15 cellular contexts compared by ENCODE assay signal in the genomic region with DNA sequence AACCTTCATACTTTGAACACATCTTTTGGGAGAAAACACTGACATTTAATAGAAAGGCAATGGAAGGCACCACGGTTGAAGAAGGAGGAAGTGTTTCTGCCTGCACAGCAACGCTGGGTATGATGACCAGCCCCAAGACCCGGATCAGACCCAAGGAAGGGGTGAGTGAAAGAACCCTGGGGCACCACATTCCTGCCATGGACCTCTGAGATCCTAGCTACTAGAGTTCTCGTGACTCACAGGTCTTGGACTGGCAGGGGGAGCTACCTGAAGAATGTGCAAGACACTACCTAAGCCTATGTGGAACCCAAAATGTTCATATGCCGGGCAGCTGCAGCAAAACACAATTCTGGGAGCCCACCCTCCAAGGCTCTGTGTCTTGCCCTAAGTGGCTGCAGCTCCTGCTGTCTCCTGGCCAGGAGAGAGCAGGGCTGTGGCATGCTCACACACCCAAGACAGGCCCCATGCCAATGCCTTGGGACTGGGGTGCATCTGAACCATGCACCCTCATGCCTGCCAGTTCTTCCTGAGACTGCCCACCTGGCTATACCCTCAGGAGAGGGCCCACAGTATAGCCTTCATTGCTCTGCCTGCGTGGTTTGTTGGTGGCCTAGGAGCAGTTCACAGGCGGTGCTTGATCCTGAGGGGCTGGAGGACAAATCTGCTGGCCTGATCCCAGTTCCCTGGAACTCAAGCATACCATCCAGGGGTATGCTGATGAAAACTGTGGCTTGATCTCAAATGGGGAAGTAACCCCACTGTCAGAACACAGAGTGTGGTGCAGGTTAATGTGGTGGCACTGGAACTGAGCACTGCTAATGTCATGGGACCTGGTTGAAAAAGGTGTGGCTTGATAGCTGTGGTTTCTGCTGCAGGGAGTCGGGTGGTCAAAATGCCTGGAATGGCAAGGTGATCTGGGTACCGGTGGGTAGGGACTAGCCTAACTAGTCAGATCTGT.
DNase-seq lines count a peak whose midpoint lies in the region; ATAC-seq and TF ChIP-seq lines count a peak whose summit lies in the region.
"Had no signal": no experiment of that assay in that cellular context is flagged by ENCODE, and none has a peak within 500 bp of the region (broad histone marks: within the 10 kb centered on the region; RNA-seq: fewer than 3 reads in every experiment).

No MANE protein-coding gene starts in this region.

- no peaks in the 10 kb centered on the region for H3K36me3 ChIP-seq in MM.1S (replicated peaks; ENCODE audit: insufficient read depth, low read length)
- no peaks in the 10 kb centered on the region for H3K36me3 ChIP-seq in mesenchymal stem cell (ENCODE audit: control insufficient read depth in 1 of 2, insufficient read depth in 2 of 2, low read depth in 1 of 2, low read length in 2 of 2)
- no peaks in the 10 kb centered on the region for H3K36me3 ChIP-seq in brain microvascular endothelial cell (replicated peaks)
- H3K36me3 ChIP-seq: heart left ventricle, prostate gland, SJCRH30, WERI-Rb-1 had no signal

- H3K4ac ChIP-seq in mesenchymal stem cell (ENCODE audit: low read depth in 1 of 2, low read length in 2 of 2), result no peak overlapping the region

- H3F3A ChIP-seq in MM.1S (ENCODE audit: insufficient read depth, low read length), result no peaks in the 10 kb centered on the region

- no peaks in the 10 kb centered on the region for H4K20me1 ChIP-seq in MM.1S (ENCODE audit: insufficient read depth, low read length)

- TF ChIP-seq CTCF in MM.1S (IDR thresholded peaks at IDR 0.05; ENCODE audit: low read length) (no peak), GM13976 (IDR thresholded peaks at IDR 0.05; ENCODE audit: borderline replicate concordance, control extremely low read depth, extremely low read depth, insufficient read depth, missing control alignments) (no peak), RWPE1 (conservative IDR thresholded peaks at IDR 0.05; ENCODE audit: low read depth) (no peak), brain microvascular endothelial cell (IDR thresholded peaks at IDR 0.05; ENCODE audit: low read depth, low read length, missing control alignments) (no peak)

- no peaks in the 10 kb centered on the region for H3K79me1 ChIP-seq in mesenchymal stem cell (replicated peaks; ENCODE audit: low read length, poor library complexity, severe bottlenecking)

- no peak overlapping the region for H3K18ac ChIP-seq in mesenchymal stem cell (ENCODE audit: low read depth in 1 of 2, low read length in 2 of 2)

- CTCF ChIA-PET in RWPE1 (lab: Yijun Ruan, JAX), result interaction anchor here (0.6 to 1.2 kb wide), 7 partner anchors 12 to 948 kb away, joined by 3 to 5 read pairs (median 3); no protein-coding TSS in a partner anchor

- in situ Hi-C loops in GM13976 (cut with MboI; ENCODE audit: low sequenced_read_pairs, unreplicated experiment) (loop anchor here (25.0 kb wide), 2 partner anchors 606 to 731 kb away; a partner anchor contains a TSS), brain microvascular endothelial cell (cut with HindIII; ENCODE audit: low pct_ligation_motif_present, low sequenced_read_pairs) (no loop called here)

- no peaks in the 10 kb centered on the region for H3K9me2 ChIP-seq in MM.1S (replicated peaks; ENCODE audit: insufficient read depth, low read length)

- H4K91ac ChIP-seq in mesenchymal stem cell (ENCODE audit: low read length), result no peak overlapping the region

- whole genome bisulfite sequencing in mesenchymal stem cell, result 89% methylated on average over 9 of the region's 9 CpGs

- no peak overlapping the region for H3K23ac ChIP-seq in mesenchymal stem cell (ENCODE audit: low read length in 2 of 2)

- H3K4me3 ChIP-seq in MM.1S (ENCODE audit: low read length), result no peak overlapping the region
- H3K4me3 ChIP-seq in mesenchymal stem cell (ENCODE audit: insufficient read depth in 1 of 2, low read depth in 1 of 2, low read length in 2 of 2), result no peak overlapping the region
- H3K4me3 ChIP-seq in brain microvascular endothelial cell (ENCODE audit: low read depth, low read length), result no peak overlapping the region
- H3K4me3 ChIP-seq: heart left ventricle, prostate gland, SJCRH30 had no signal

- H3K27me3 ChIP-seq in MM.1S (replicated peaks; ENCODE audit: insufficient read depth, low read length) (no peaks in the 10 kb centered on the region), mesenchymal stem cell (ENCODE audit: control insufficient read depth in 1 of 2, insufficient read depth in 1 of 2, low read length in 2 of 2) (no peaks in the 10 kb centered on the region), brain microvascular endothelial cell (replicated peaks) (no peaks in the 10 kb centered on the region)
- H3K27me3 ChIP-seq: heart left ventricle, SJCRH30 had no signal

- POLR2A ChIA-PET in RWPE1 (lab: Yijun Ruan, JAX; ENCODE audit: low non-redundant PET), result no interaction called here

- no peak overlapping the region for H2BK12ac ChIP-seq in mesenchymal stem cell (ENCODE audit: low read length in 2 of 2)

- peak; percentile 43 for ATAC-seq in GM18867 (IDR thresholded peaks at IDR 0.05; ENCODE audit: unreplicated experiment)
- peak; percentile 8 for ATAC-seq in GM21526 (IDR thresholded peaks at IDR 0.05; ENCODE audit: low FRiP score, unreplicated experiment)

- DNase-seq in MM.1S, result no peak
- no peak for DNase-seq in mesenchymal stem cell
- no peak for DNase-seq in GM03348 (ENCODE audit: low spot score)
- no peak for DNase-seq in GM13976 (ENCODE audit: low spot score)
- DNase-seq in RWPE1 (ENCODE audit: low spot score), result no peak
- no peak for DNase-seq in brain microvascular endothelial cell
- DNase-seq: NCI-H748 treated with DMSO at 0.1 percent for 48 hours had no signal

- H3K9me3 ChIP-seq in MM.1S (replicated peaks; ENCODE audit: insufficient read depth, low read length) (no peaks in the 10 kb centered on the region), mesenchymal stem cell (ENCODE audit: control insufficient read depth, low read length) (no peaks in the 10 kb centered on the region)
- H3K9me3 ChIP-seq: prostate gland, SJCRH30 had no signal

- H3K27ac ChIP-seq in MM.1S (ENCODE audit: low read length) (no peak overlapping the region), mesenchymal stem cell (ENCODE audit: low read length, poor library complexity, severe bottlenecking) (no peak overlapping the region), RWPE1 (no peak overlapping the region), brain microvascular endothelial cell (no peak overlapping the region)
- H3K27ac ChIP-seq: epithelial cell of prostate, heart left ventricle, KMS-11, prostate gland, SJCRH30, WERI-Rb-1 had no signal

- H3K79me2 ChIP-seq in MM.1S (ENCODE audit: low read length), result no peaks in the 10 kb centered on the region

- H3K4me1 ChIP-seq in MM.1S (ENCODE audit: low read length), result peaks cover 3% of the 10 kb centered on the region
- H3K4me1 ChIP-seq in mesenchymal stem cell (ENCODE audit: control insufficient read depth, insufficient read depth, low read depth, low read length), result no peaks in the 10 kb centered on the region
- H3K4me1 ChIP-seq: heart left ventricle, prostate gland, SJCRH30 had no signal

- no peak overlapping the region for H3K9ac ChIP-seq in MM.1S (ENCODE audit: low read length)
- H3K9ac ChIP-seq in mesenchymal stem cell (ENCODE audit: low read length), result no peak overlapping the region
- H3K9ac ChIP-seq: KMS-11 had no signal

- H3K14ac ChIP-seq in mesenchymal stem cell (ENCODE audit: low read length in 2 of 2), result no peak overlapping the region

- no peak overlapping the region for H2AK5ac ChIP-seq in mesenchymal stem cell (ENCODE audit: low read length, severe bottlenecking)

- H4K8ac ChIP-seq in mesenchymal stem cell (ENCODE audit: low read length), result no peak overlapping the region

- H3K4me2 ChIP-seq in MM.1S (ENCODE audit: low read depth, low read length) (no peak overlapping the region), mesenchymal stem cell (ENCODE audit: low read length, poor library complexity, severe bottlenecking) (no peak overlapping the region)
- H3K4me2 ChIP-seq: KMS-11 had no signal

- H2BK15ac ChIP-seq in mesenchymal stem cell (ENCODE audit: low read depth, poor library complexity, severe bottlenecking), result peak overlapping the region; percentile 40

- no peak overlapping the region for H2BK120ac ChIP-seq in mesenchymal stem cell (ENCODE audit: low read depth, low read length)

- H2BK5ac ChIP-seq in mesenchymal stem cell (ENCODE audit: low read depth, low read length, poor library complexity, severe bottlenecking), result no peak overlapping the region

- H2AFZ ChIP-seq in MM.1S (ENCODE audit: low read length) (peak overlapping the region; percentile 13; the same call in 1 of the 2 replicates), mesenchymal stem cell (ENCODE audit: low read depth, low read length) (no peak overlapping the region)
